Comparison of ENCODE assay signal across 10 cellular contexts in genomic region chrX:103330601-103331397, GRCh38. TPM values are rescaled to one million over a fixed set of nuclear protein-coding genes. Genes with fewer than 3 reads are reported as not detected.
DNase-seq lines count a peak whose midpoint lies in the region; ATAC-seq and TF ChIP-seq lines count a peak whose summit lies in the region.
"Had no signal": no experiment of that assay in that cellular context is flagged by ENCODE, and none has a peak within 500 bp of the region (broad histone marks: within the 10 kb centered on the region; RNA-seq: fewer than 3 reads in every experiment).

No MANE protein-coding gene starts in this region.

- ATAC-seq in heart left ventricle (peak in 2 of 4 donors; percentile 52 to 62), Right ventricle myocardium inferior (no peak), GM18867 (IDR thresholded peaks at IDR 0.05; ENCODE audit: unreplicated experiment) (no peak), HG03139 (IDR thresholded peaks at IDR 0.05; ENCODE audit: unreplicated experiment) (no peak)
- ATAC-seq: left lobe of liver had no signal

- no peak for TF ChIP-seq POLR2A in heart left ventricle (IDR thresholded peaks at IDR 0.05)
- no peak for TF ChIP-seq POLR2A in uterus (IDR thresholded peaks at IDR 0.05)

- H3K4me3 ChIP-seq in heart left ventricle (peak overlapping the region in 11 of 12 donors; percentile 8 to 63 (median 44)), fibroblast of the aortic adventitia (ENCODE audit: low read depth, low read length) (peak overlapping the region; percentile 64), uterus (peak overlapping the region; percentile 13 to 36)

- peaks cover 0 to 2% (median 0%) of the 10 kb centered on the region in 12 donors for H3K4me1 ChIP-seq in heart left ventricle
- H3K4me1 ChIP-seq in uterus = no peaks in the 10 kb centered on the region

- no peaks in the 10 kb centered on the region for H3K36me3 Mint-ChIP-seq in neural crest cell (ENCODE audit: low read depth)

- H3K4me1 Mint-ChIP-seq in neural crest cell = peaks cover 25% of the 10 kb centered on the region

- WGBS in heart left ventricle, 4 donors = 15 to 34% (median 24%) methylated on average over 23 of the region's 23 CpGs

- no peaks in the 10 kb centered on the region for H3K9me3 Mint-ChIP-seq in neural crest cell

- H3K9me3 ChIP-seq in heart left ventricle = no peaks in the 10 kb centered on the region
- H3K9me3 ChIP-seq in uterus = no peaks in the 10 kb centered on the region

- TF ChIP-seq CTCF in heart left ventricle (IDR thresholded peaks at IDR 0.05) = no peak
- TF ChIP-seq CTCF in fibroblast of the aortic adventitia (IDR thresholded peaks at IDR 0.05; ENCODE audit: insufficient read depth, low read length) = no peak
- TF ChIP-seq CTCF in neural crest cell (conservative IDR thresholded peaks at IDR 0.05) = no peak
- TF ChIP-seq CTCF in uterus (IDR thresholded peaks at IDR 0.05) = no peak

- peaks cover 0 to 4% (median 0%) of the 10 kb centered on the region in 9 donors for H3K36me3 ChIP-seq in heart left ventricle
- no peaks in the 10 kb centered on the region for H3K36me3 ChIP-seq in uterus

- H3K27ac Mint-ChIP-seq in neural crest cell (ENCODE audit: unreplicated experiment) = peak overlapping the region; percentile 91

- peak overlapping the region; percentile 75 for H3K4me3 Mint-ChIP-seq in neural crest cell

- intact Hi-C loops in heart left ventricle (cut with DNase I) (no loop called here), Right ventricle myocardium inferior (cut with DNase I) (no loop called here), uterus (cut with DNase I; ENCODE audit: low total_unique reads) (no loop called here)

- no peak for DNase-seq in heart left ventricle
- no peak for DNase-seq in Right ventricle myocardium inferior (ENCODE audit: missing footprints)
- DNase-seq in fibroblast of the aortic adventitia (ENCODE audit: low read depth) = peak; percentile 15
- DNase-seq in neural crest cell (ENCODE audit: low read depth, low spot score) = no peak
- peak in 1 of 2 donors; percentile 22 for DNase-seq in uterus
- DNase-seq in AG08395 (ENCODE audit: low spot score) = no peak
- DNase-seq: amniotic stem cell had no signal

- H3K27ac ChIP-seq in heart left ventricle (peak overlapping the region in 3 of 12 donors; percentile 38 to 55 (median 52)), uterus (peak overlapping the region; percentile 76 to 79)

- H3K27me3 ChIP-seq in heart left ventricle = peaks cover 0 to 49% (median 0%) of the 10 kb centered on the region in 9 donors
- peaks cover 0 to 15% of the 10 kb centered on the region in 2 donors for H3K27me3 ChIP-seq in uterus

- H3K27me3 Mint-ChIP-seq in neural crest cell (ENCODE audit: low read depth) = no peaks in the 10 kb centered on the region

RNA-seq across cellular contexts. Expression of gene TCEAL7, which starts 0.8 kb away (rescaled TPM):
- total RNA-seq in heart left ventricle (1 to 10 TPM; 1.5 to 5.8 (median 3.1) TPM), Right ventricle myocardium inferior (3.1 TPM), fibroblast of the aortic adventitia (ENCODE audit: low replicate concordance) (52.5 and 86.3 TPM in 2 replicates), neural crest cell (15.3 and 18.9 TPM in 2 replicates), uterus (10 to 100 TPM; 23.6 to 90.0 (median 60.4) TPM)
- polyA plus RNA-seq in heart left ventricle = 1 to 10 TPM; 2.6 to 3.1 TPM

RNA-seq across cellular contexts. Expression of gene BEX2, which starts 20.0 kb away (rescaled TPM):
- total RNA-seq in heart left ventricle (1 to 10 TPM in 6 of 9 donors, under 1 TPM in 2, not detected in 1; 0.35 to 4.9 (median 1.7) TPM), Right ventricle myocardium inferior (0.73 TPM), fibroblast of the aortic adventitia (ENCODE audit: low replicate concordance) (1.6 and 14.3 TPM in 2 replicates), neural crest cell (19.2 and 21.4 TPM in 2 replicates), uterus (10 to 100 TPM in 2 of 4 donors, 1 to 10 TPM in 1, not detected in 1; 1.5 to 35.6 (median 15.5) TPM)
- 1 to 10 TPM; 1.1 to 6.6 TPM for polyA plus RNA-seq in heart left ventricle

RNA-seq across cellular contexts. Expression of gene TCEAL9, which starts 25.5 kb away (rescaled TPM):
- total RNA-seq in heart left ventricle (10 to 100 TPM; 15.7 to 60.3 (median 27.1) TPM), Right ventricle myocardium inferior (23.4 TPM), fibroblast of the aortic adventitia (ENCODE audit: low replicate concordance) (225 and 327 TPM in 2 replicates), neural crest cell (42.8 and 46.4 TPM in 2 replicates), uterus (10 to 100 TPM; 26.1 to 95.6 (median 52.6) TPM)
- 10 to 100 TPM; 56.5 to 59.7 TPM for polyA plus RNA-seq in heart left ventricle

RNA-seq across cellular contexts. Expression of gene BEX3, which starts 45.5 kb away (rescaled TPM):
- total RNA-seq in heart left ventricle (100 to 1,000 TPM; 109 to 153 (median 122) TPM), Right ventricle myocardium inferior (158 TPM), fibroblast of the aortic adventitia (ENCODE audit: low replicate concordance) (222 and 678 TPM in 2 replicates), neural crest cell (310 and 334 TPM in 2 replicates), uterus (100 to 1,000 TPM; 101 to 224 (median 179) TPM)
- polyA plus RNA-seq in heart left ventricle = 10 to 100 TPM; 74.4 to 85.3 TPM

RNA-seq across cellular contexts. Expression of gene TCEAL5, which starts 54.2 kb away (rescaled TPM):
- under 1 TPM in 4 of 9 donors, not detected in 5; 0.27 to 0.52 (median 0.38) TPM for total RNA-seq in heart left ventricle
- polyA plus RNA-seq in heart left ventricle = under 1 TPM; 0.19 TPM
- total RNA-seq in Right ventricle myocardium inferior = not detected
- not detected in 2 replicates for total RNA-seq in fibroblast of the aortic adventitia (ENCODE audit: low replicate concordance)
- not detected in 2 replicates for total RNA-seq in neural crest cell
- total RNA-seq in uterus = 1 to 10 TPM in 2 of 4 donors, not detected in 2; 5.4 to 6.5 TPM
- total RNA-seq: left lobe of liver had no signal
